16 cellular contexts compared by ENCODE assay signal in the genomic region with DNA sequence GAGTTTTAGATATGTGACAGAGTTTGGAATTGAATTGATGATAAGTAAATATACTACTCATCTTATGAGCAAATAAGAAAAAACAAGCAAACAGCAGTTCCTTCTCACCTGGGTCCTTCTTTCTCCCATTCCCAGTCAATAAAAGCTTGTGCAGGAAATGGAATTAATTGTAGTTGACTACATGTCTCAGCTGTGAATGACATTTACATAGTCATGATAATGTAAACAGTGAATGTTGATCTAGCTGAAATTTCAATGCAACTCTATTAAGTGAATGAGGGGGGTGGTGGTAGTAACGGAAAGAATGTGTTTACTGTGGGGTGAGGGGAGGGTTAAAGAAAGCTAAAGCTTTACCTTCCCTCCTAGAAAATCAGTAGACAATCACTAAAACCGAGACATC.
DNase-seq lines count a peak whose midpoint lies in the region; ATAC-seq, FAIRE-seq and TF ChIP-seq lines count a peak whose summit lies in the region.
"Had no signal": no experiment of that assay in that cellular context is flagged by ENCODE, and none has a peak within 500 bp of the region (broad histone marks: within the 10 kb centered on the region; RNA-seq: fewer than 3 reads in every experiment).

No MANE protein-coding gene starts in this region.

- no peaks in the 10 kb centered on the region for H3K27me3 ChIP-seq in GM23338 (ENCODE audit: insufficient read depth)
- H3K27me3 ChIP-seq in bronchial epithelial cell (ENCODE audit: control insufficient read depth, insufficient read depth, low read length), result no peaks in the 10 kb centered on the region
- H3K27me3 ChIP-seq: SJCRH30 had no signal

- no peaks in the 10 kb centered on the region for H3K9me3 Mint-ChIP-seq in GM23338

- no peaks in the 10 kb centered on the region for H4K20me1 ChIP-seq in GM23338 (replicated peaks; ENCODE audit: insufficient read depth)

- H3K9me2 ChIP-seq in GM23338 (ENCODE audit: insufficient read depth), result no peaks in the 10 kb centered on the region

- H3K27ac ChIP-seq in 22Rv1 (peak overlapping the region; percentile 67), GM23338 (ENCODE audit: low read depth) (no peak overlapping the region)

- no peak for TF ChIP-seq CTCF in 22Rv1 (IDR thresholded peaks at IDR 0.05)
- TF ChIP-seq CTCF in GM23338 (conservative IDR thresholded peaks at IDR 0.05; ENCODE audit: low read depth in 2 of 2), result no peak
- TF ChIP-seq CTCF in bronchial epithelial cell (IDR thresholded peaks at IDR 0.05; ENCODE audit: insufficient read depth, low read length, severe bottlenecking), result no peak

- H3K4me1 ChIP-seq in GM23338 (ENCODE audit: insufficient read depth), result no peaks in the 10 kb centered on the region

- H3K79me2 ChIP-seq in GM23338 (replicated peaks; ENCODE audit: insufficient read depth), result no peaks in the 10 kb centered on the region

- H3K36me3 ChIP-seq in GM23338 (ENCODE audit: insufficient read depth) (no peaks in the 10 kb centered on the region), bronchial epithelial cell (ENCODE audit: control insufficient read depth, insufficient read depth, low read length) (no peaks in the 10 kb centered on the region)

- peaks cover 12% of the 10 kb centered on the region for H3K4me1 Mint-ChIP-seq in GM23338

- no peak overlapping the region for H3K4me3 Mint-ChIP-seq in GM23338
- H3K4me3 Mint-ChIP-seq: stimulated activated naive CD8-positive, alpha-beta T cell treated with anti-CD3 and anti-CD28 coated beads, Interleukin-15, Interleukin-2, amounts not matched to agents 100 ng/mL and 50 ng/mL, for 24 hours had no signal

- H3K27ac Mint-ChIP-seq in GM23338, result 0 out of 2 replicates have a peak overlapping the region, but pooled peaks have one; percentile 10
- H3K27ac Mint-ChIP-seq: activated naive CD4-positive, alpha-beta T cell treated with anti-CD3 and anti-CD28 coated beads, Interleukin-2, amount 50 U/mL, for 72 hours; stimulated activated naive CD8-positive, alpha-beta T cell treated with anti-CD3 and anti-CD28 coated beads, Interleukin-15, Interleukin-2, amounts not matched to agents 100 ng/mL and 50 ng/mL, for 24 hours had no signal

- H3K4me3 ChIP-seq in GM23338, result no peak overlapping the region
- H3K4me3 ChIP-seq in bronchial epithelial cell (ENCODE audit: low read depth, low read length), result no peak overlapping the region
- H3K4me3 ChIP-seq: SJCRH30 had no signal

- ATAC-seq in GM23338, result no peak
- no peak for ATAC-seq in left lobe of liver
- no peak for ATAC-seq in activated CD4-positive, CD25-positive, alpha-beta regulatory T cell treated with anti-CD3 and anti-CD28 coated beads, Interleukin-2, amount 50 U/mL, for 24 hours

- no peaks in the 10 kb centered on the region; the same call in 2 of the 3 replicates for H3K36me3 Mint-ChIP-seq in GM23338 (ENCODE audit: low read depth)

- FAIRE-seq in bronchial epithelial cell (lab: Jason Lieb, UNC), result no peak
- FAIRE-seq: H1 had no signal

- H3F3A ChIP-seq in GM23338 (replicated peaks; ENCODE audit: low read depth), result no peaks in the 10 kb centered on the region

- no peaks in the 10 kb centered on the region for H3K27me3 Mint-ChIP-seq in GM23338 (ENCODE audit: insufficient read depth, low read depth, poor library complexity)

- H3K4me2 ChIP-seq in GM23338, result no peak overlapping the region

- no peak overlapping the region for H2AFZ ChIP-seq in GM23338

- DNase-seq in GM23338 (ENCODE audit: low spot score) (no peak), NCI-H748 (lab: John Stamatoyannopoulos, UW; ENCODE audit: unreplicated experiment) (peak; percentile 92), bronchial epithelial cell (ENCODE audit: low read depth) (peak; percentile 90), COLO829 (ENCODE audit: low spot score) (no peak), left lobe of liver (ENCODE audit: low spot score) (no peak), NCI-H524 treated with DMSO at 0.1 percent for 48 hours (lab: John Stamatoyannopoulos, UW) (no peak)
- DNase-seq: cerebellar nuclear complex, DMS79 treated with DMSO at 0.1 percent for 48 hours, islet precursor cell, MV-4-11, SJCRH30 had no signal

TF ChIP-seq in GM23338, 12 proteins besides CTCF, POLR2A, EP300 and RAD21 (continues in another document):
- TF ChIP-seq, protein P1, sequence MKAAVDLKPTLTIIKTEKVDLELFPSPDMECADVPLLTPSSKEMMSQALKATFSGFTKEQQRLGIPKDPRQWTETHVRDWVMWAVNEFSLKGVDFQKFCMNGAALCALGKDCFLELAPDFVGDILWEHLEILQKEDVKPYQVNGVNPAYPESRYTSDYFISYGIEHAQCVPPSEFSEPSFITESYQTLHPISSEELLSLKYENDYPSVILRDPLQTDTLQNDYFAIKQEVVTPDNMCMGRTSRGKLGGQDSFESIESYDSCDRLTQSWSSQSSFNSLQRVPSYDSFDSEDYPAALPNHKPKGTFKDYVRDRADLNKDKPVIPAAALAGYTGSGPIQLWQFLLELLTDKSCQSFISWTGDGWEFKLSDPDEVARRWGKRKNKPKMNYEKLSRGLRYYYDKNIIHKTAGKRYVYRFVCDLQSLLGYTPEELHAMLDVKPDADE (IDR thresholded peaks at IDR 0.05), result no peak
- TF ChIP-seq, protein P2, sequence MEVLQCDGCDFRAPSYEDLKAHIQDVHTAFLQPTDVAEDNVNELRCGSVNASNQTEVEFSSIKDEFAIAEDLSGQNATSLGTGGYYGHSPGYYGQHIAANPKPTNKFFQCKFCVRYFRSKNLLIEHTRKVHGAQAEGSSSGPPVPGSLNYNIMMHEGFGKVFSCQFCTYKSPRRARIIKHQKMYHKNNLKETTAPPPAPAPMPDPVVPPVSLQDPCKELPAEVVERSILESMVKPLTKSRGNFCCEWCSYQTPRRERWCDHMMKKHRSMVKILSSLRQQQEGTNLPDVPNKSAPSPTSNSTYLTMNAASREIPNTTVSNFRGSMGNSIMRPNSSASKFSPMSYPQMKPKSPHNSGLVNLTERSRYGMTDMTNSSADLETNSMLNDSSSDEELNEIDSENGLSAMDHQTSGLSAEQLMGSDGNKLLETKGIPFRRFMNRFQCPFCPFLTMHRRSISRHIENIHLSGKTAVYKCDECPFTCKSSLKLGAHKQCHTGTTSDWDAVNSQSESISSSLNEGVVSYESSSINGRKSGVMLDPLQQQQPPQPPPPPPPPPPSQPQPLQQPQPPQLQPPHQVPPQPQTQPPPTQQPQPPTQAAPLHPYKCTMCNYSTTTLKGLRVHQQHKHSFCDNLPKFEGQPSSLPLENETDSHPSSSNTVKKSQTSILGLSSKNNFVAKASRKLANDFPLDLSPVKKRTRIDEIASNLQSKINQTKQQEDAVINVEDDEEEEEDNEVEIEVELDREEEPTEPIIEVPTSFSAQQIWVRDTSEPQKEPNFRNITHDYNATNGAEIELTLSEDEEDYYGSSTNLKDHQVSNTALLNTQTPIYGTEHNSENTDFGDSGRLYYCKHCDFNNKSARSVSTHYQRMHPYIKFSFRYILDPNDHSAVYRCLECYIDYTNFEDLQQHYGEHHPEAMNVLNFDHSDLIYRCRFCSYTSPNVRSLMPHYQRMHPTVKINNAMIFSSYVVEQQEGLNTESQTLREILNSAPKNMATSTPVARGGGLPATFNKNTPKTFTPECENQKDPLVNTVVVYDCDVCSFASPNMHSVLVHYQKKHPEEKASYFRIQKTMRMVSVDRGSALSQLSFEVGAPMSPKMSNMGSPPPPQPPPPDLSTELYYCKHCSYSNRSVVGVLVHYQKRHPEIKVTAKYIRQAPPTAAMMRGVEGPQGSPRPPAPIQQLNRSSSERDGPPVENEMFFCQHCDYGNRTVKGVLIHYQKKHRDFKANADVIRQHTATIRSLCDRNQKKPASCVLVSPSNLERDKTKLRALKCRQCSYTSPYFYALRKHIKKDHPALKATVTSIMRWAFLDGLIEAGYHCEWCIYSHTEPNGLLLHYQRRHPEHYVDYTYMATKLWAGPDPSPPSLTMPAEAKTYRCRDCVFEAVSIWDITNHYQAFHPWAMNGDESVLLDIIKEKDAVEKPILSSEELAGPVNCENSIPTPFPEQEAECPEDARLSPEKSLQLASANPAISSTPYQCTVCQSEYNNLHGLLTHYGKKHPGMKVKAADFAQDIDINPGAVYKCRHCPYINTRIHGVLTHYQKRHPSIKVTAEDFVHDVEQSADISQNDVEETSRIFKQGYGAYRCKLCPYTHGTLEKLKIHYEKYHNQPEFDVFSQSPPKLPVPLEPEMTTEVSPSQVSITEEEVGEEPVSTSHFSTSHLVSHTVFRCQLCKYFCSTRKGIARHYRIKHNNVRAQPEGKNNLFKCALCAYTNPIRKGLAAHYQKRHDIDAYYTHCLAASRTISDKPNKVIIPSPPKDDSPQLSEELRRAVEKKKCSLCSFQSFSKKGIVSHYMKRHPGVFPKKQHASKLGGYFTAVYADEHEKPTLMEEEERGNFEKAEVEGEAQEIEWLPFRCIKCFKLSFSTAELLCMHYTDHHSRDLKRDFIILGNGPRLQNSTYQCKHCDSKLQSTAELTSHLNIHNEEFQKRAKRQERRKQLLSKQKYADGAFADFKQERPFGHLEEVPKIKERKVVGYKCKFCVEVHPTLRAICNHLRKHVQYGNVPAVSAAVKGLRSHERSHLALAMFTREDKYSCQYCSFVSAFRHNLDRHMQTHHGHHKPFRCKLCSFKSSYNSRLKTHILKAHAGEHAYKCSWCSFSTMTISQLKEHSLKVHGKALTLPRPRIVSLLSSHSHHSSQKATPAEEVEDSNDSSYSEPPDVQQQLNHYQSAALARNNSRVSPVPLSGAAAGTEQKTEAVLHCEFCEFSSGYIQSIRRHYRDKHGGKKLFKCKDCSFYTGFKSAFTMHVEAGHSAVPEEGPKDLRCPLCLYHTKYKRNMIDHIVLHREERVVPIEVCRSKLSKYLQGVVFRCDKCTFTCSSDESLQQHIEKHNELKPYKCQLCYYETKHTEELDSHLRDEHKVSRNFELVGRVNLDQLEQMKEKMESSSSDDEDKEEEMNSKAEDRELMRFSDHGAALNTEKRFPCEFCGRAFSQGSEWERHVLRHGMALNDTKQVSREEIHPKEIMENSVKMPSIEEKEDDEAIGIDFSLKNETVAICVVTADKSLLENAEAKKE (CRISPR knock-in tag; IDR thresholded peaks at IDR 0.05), result no peak
- TF ChIP-seq ZNF331 (CRISPR knock-in tag; IDR thresholded peaks at IDR 0.05; ENCODE audit: low read depth) (no peak), NANOG (IDR thresholded peaks at IDR 0.05; ENCODE audit: borderline replicate concordance) (no peak), JUNB (IDR thresholded peaks at IDR 0.05; ENCODE audit: unreplicated experiment) (no peak), STAT1 (IDR thresholded peaks at IDR 0.05; ENCODE audit: unreplicated experiment) (no peak), EZH2 (IDR thresholded peaks at IDR 0.05; ENCODE audit: low read depth, unreplicated experiment) (no peak), ZNF114 (CRISPR knock-in tag; IDR thresholded peaks at IDR 0.05) (no peak)

Comparison
In these comparisons a context has a peak if more than half of its experiments do, and no peak if none do; other contexts are left out.
1. DNase-seq: peak in NCI-H748 (single experiment) and bronchial epithelial cell (single experiment); none in GM23338 (single experiment), COLO829 (single experiment), left lobe of liver (single experiment) and NCI-H524 treated with DMSO at 0.1 percent for 48 hours (single experiment).